Comparison of ENCODE assay signal across 19 cellular contexts in genomic region chr14:99363616-99364290, GRCh38.
"Had no signal": no experiment of that assay in that cellular context is flagged by ENCODE, and none has a peak within 500 bp of the region (broad histone marks: within the 10 kb centered on the region; RNA-seq: fewer than 3 reads in every experiment).

No MANE protein-coding gene starts in this region.

- H3K27ac Mint-ChIP-seq: activated B cell treated with CpG ODN at 0.5 μM for 24 hours; activated CD4-positive, alpha-beta T cell treated with anti-CD3 and anti-CD28 coated beads, Interleukin-2, amount 10 ng/mL, durations not matched to agents 24 days and 14 days; activated CD8-positive, alpha-beta T cell treated with anti-CD3 and anti-CD28 coated beads for 36 hours; activated naive CD4-positive, alpha-beta T cell treated with anti-CD3 and anti-CD28 coated beads for 36 hours; brain; nephron progenitor cell; stimulated activated naive CD8-positive, alpha-beta T cell treated with anti-CD3 and anti-CD28 coated beads, Interleukin-15, amount 100 ng/mL, for 72 hours; T-helper 2 cell treated with Interferon-gamma antibody and Interleukin-4, amounts not matched to agents 5 μg/mL and 100 μg/mL, for 36 hours had no signal

- FAIRE-seq: small intestine had no signal

- DNase-seq: activated B cell treated with CpG ODN at 0.5 μM for 24 hours; activated CD4-positive, alpha-beta T cell treated with anti-CD3 and anti-CD28 coated beads, Interleukin-2, amount 10 ng/mL, durations not matched to agents 24 days and 14 days; activated CD8-positive, alpha-beta T cell treated with anti-CD3 and anti-CD28 coated beads for 36 hours; activated naive CD4-positive, alpha-beta T cell treated with anti-CD3 and anti-CD28 coated beads for 36 hours; activated T-cell treated with anti-CD3 and anti-CD28 coated beads, Interleukin-2, amount 50 U/mL, for 1 hour; anterior cingulate cortex; central memory CD4-positive, alpha-beta T cell; colonic mucosa; heart right ventricle; nephron progenitor cell; psoas muscle; stimulated activated CD4-positive, alpha-beta T cell treated with anti-CD3 and anti-CD28 coated beads, Interleukin-4, amount 100 ng/mL, for 1 hour; stimulated activated naive CD8-positive, alpha-beta T cell treated with anti-CD3 and anti-CD28 coated beads, Interleukin-15, amount 100 ng/mL, for 72 hours; transverse colon had no signal

- H3K36me3 ChIP-seq: colonic mucosa, gastroesophageal sphincter, heart right ventricle, suprapubic skin, transverse colon had no signal

- H3K27me3 Mint-ChIP-seq: activated B cell treated with CpG ODN at 0.5 μM for 24 hours; activated CD8-positive, alpha-beta T cell treated with anti-CD3 and anti-CD28 coated beads for 36 hours; stimulated activated naive CD8-positive, alpha-beta T cell treated with anti-CD3 and anti-CD28 coated beads, Interleukin-15, amount 100 ng/mL, for 72 hours had no signal

- H3K27me3 ChIP-seq: colonic mucosa, gastroesophageal sphincter, heart right ventricle, suprapubic skin, transverse colon had no signal

- H3K9me3 Mint-ChIP-seq: activated B cell treated with CpG ODN at 0.5 μM for 24 hours; activated CD4-positive, alpha-beta T cell treated with anti-CD3 and anti-CD28 coated beads, Interleukin-2, amount 10 ng/mL, durations not matched to agents 24 days and 14 days; activated CD8-positive, alpha-beta T cell treated with anti-CD3 and anti-CD28 coated beads for 36 hours; activated naive CD4-positive, alpha-beta T cell treated with anti-CD3 and anti-CD28 coated beads for 36 hours; stimulated activated naive CD8-positive, alpha-beta T cell treated with anti-CD3 and anti-CD28 coated beads, Interleukin-15, amount 100 ng/mL, for 72 hours; T-helper 2 cell treated with Interferon-gamma antibody and Interleukin-4, amounts not matched to agents 5 μg/mL and 100 μg/mL, for 36 hours had no signal

- H3K4me3 ChIP-seq: colonic mucosa, gastroesophageal sphincter, heart right ventricle, psoas muscle, suprapubic skin, transverse colon had no signal

- H3K4me1 Mint-ChIP-seq: activated B cell treated with CpG ODN at 0.5 μM for 24 hours; activated CD4-positive, alpha-beta T cell treated with anti-CD3 and anti-CD28 coated beads, Interleukin-2, amount 10 ng/mL, durations not matched to agents 24 days and 14 days; brain; stimulated activated naive CD8-positive, alpha-beta T cell treated with anti-CD3 and anti-CD28 coated beads, Interleukin-15, amount 100 ng/mL, for 72 hours had no signal

- H3K9me3 ChIP-seq: colonic mucosa, gastroesophageal sphincter, heart right ventricle, psoas muscle, suprapubic skin, transverse colon had no signal

- H3K4me1 ChIP-seq: colonic mucosa, gastroesophageal sphincter, heart right ventricle, psoas muscle, suprapubic skin, transverse colon had no signal

- H3K4me3 Mint-ChIP-seq: activated B cell treated with CpG ODN at 0.5 μM for 24 hours; activated CD4-positive, alpha-beta T cell treated with anti-CD3 and anti-CD28 coated beads, Interleukin-2, amount 10 ng/mL, durations not matched to agents 24 days and 14 days; activated CD8-positive, alpha-beta T cell treated with anti-CD3 and anti-CD28 coated beads for 36 hours; activated naive CD4-positive, alpha-beta T cell treated with anti-CD3 and anti-CD28 coated beads for 36 hours; brain; nephron progenitor cell; stimulated activated naive CD8-positive, alpha-beta T cell treated with anti-CD3 and anti-CD28 coated beads, Interleukin-15, amount 100 ng/mL, for 72 hours; T-helper 2 cell treated with Interferon-gamma antibody and Interleukin-4, amounts not matched to agents 5 μg/mL and 100 μg/mL, for 36 hours had no signal

- H3K27ac ChIP-seq: colonic mucosa, gastroesophageal sphincter, heart right ventricle, psoas muscle, suprapubic skin, transverse colon had no signal

- H3K36me3 Mint-ChIP-seq: brain had no signal
